ENCODE assay signal across 10 cellular contexts in the genomic region with DNA sequence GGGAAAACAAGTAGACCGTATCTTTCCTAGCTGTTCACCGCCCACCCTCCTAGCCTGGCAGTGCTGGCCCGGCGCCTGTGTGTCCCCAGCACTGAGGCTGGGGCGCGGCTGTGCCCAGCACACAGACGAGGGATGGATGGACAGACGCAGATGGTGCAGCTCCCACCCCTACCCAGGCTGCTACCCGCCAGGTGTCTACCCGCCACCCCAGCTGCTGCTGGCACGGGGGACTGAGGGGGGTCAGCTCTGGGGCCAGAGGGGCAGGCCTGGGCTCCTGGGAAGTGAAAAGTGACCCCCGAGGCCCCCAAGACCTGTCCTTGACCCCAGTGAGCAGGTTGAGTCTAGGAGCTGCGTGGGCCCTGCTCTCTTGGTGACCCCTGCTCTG. TPM values are rescaled to one million over a fixed set of nuclear protein-coding genes. Genes with fewer than 3 reads are reported as not detected.
A peak's percentile ranks its signal among the peaks of the same experiment; 100 is the strongest.
DNase-seq lines count a peak whose midpoint lies in the region; ATAC-seq, FAIRE-seq and TF ChIP-seq lines count a peak whose summit lies in the region.
"Had no signal": no experiment of that assay in that cellular context is flagged by ENCODE, and none has a peak within 500 bp of the region (broad histone marks: within the 10 kb centered on the region; RNA-seq: fewer than 3 reads in every experiment).

No MANE protein-coding gene starts in this region.

- H3K36me3 ChIP-seq in heart left ventricle (no peaks in the 10 kb centered on the region), pancreas (no peaks in the 10 kb centered on the region), BE2C (no peaks in the 10 kb centered on the region)
- H3K36me3 ChIP-seq: brain microvascular endothelial cell had no signal

- TF ChIP-seq CTCF in heart left ventricle (IDR thresholded peaks at IDR 0.05), result no peak
- no peak for TF ChIP-seq CTCF in glutamatergic neuron (IDR thresholded peaks at IDR 0.05; ENCODE audit: partially characterized antibody, unreplicated experiment)
- TF ChIP-seq CTCF in pancreas (IDR thresholded peaks at IDR 0.05), result no peak
- TF ChIP-seq CTCF in BE2C (IDR thresholded peaks at IDR 0.05; ENCODE audit: low read depth, low read length), result no peak

- 60 to 82% (median 72%) methylated on average over 3 to 13 of the region's 13 CpGs for WGBS in heart left ventricle, 4 donors
- WGBS in pancreas, 2 donors, result 58 to 59% methylated on average over 13 of the region's 13 CpGs

- H3K36me3 Mint-ChIP-seq in glutamatergic neuron (ENCODE audit: unreplicated experiment), result no peaks in the 10 kb centered on the region

- no peak for TF ChIP-seq POLR2A in heart left ventricle (IDR thresholded peaks at IDR 0.05)

- no peak for ATAC-seq in heart left ventricle
- no peak for ATAC-seq in left cardiac atrium
- ATAC-seq in pancreas, result peak in 2 of 4 donors; percentile 4
- ATAC-seq in HG02852 (IDR thresholded peaks at IDR 0.05; ENCODE audit: unreplicated experiment), result no peak

- H3K4me1 Mint-ChIP-seq in glutamatergic neuron (ENCODE audit: low read depth, unreplicated experiment), result peaks cover 20% of the 10 kb centered on the region

- DNase-seq in heart left ventricle (no peak), left cardiac atrium (no peak), glutamatergic neuron (no peak), pancreas (peak in 5 of 6 donors; percentile 40 to 67 (median 61)), cerebellar cortex (ENCODE audit: low spot score) (no peak), SIG-M5 treated with dmso at 0.1 percent for 504 hours (lab: John Stamatoyannopoulos, UW; ENCODE audit: unreplicated experiment) (no peak), BE2C (no peak)
- DNase-seq: brain microvascular endothelial cell had no signal

- H3K27me3 ChIP-seq in heart left ventricle (peaks cover 0 to 41% (median 0%) of the 10 kb centered on the region in 9 donors), pancreas (no peaks in the 10 kb centered on the region), BE2C (no peaks in the 10 kb centered on the region)
- H3K27me3 ChIP-seq: brain microvascular endothelial cell had no signal

- FAIRE-seq in pancreas (lab: Jason Lieb, UNC), result no peak

- no peaks in the 10 kb centered on the region for H3K9me3 ChIP-seq in heart left ventricle
- no peaks in the 10 kb centered on the region for H3K9me3 ChIP-seq in pancreas
- no peaks in the 10 kb centered on the region for H3K9me3 ChIP-seq in BE2C

- peak overlapping the region; percentile 96 for H3K27ac Mint-ChIP-seq in glutamatergic neuron (ENCODE audit: unreplicated experiment)

- intact Hi-C loops in heart left ventricle (cut with DNase I) (no loop called here), left cardiac atrium (cut with DNase I) (no loop called here), pancreas (cut with DNase I) (no loop called here)

- peaks cover 12% of the 10 kb centered on the region for H3K27me3 Mint-ChIP-seq in glutamatergic neuron (ENCODE audit: unreplicated experiment)

- H3K27ac ChIP-seq in heart left ventricle (peak overlapping the region; percentile 73 to 99 (median 91)), pancreas (peak overlapping the region; percentile 81 to 96 (median 92))
- H3K27ac ChIP-seq: brain microvascular endothelial cell had no signal

- H3K4me3 ChIP-seq in heart left ventricle (peak overlapping the region in 2 of 12 donors; percentile 61 to 64), pancreas (peak overlapping the region in 1 of 4 donors; percentile 76), BE2C (ENCODE audit: low read depth, low read length) (no peak overlapping the region)

- peaks cover 13% of the 10 kb centered on the region for H3K9me3 Mint-ChIP-seq in glutamatergic neuron (ENCODE audit: unreplicated experiment)

- peak overlapping the region; percentile 71 for H3K4me3 Mint-ChIP-seq in glutamatergic neuron (ENCODE audit: unreplicated experiment)

- H3K4me1 ChIP-seq in heart left ventricle (peaks cover 17 to 93% (median 76%) of the 10 kb centered on the region in 12 donors), pancreas (peaks cover 25 to 72% (median 52%) of the 10 kb centered on the region in 3 donors), BE2C (peaks cover 45% of the 10 kb centered on the region)

RNA-seq across cellular contexts. Expression of a gene that starts 2.9 kb away (rescaled TPM):
- total RNA-seq in heart left ventricle (10 to 100 TPM; 11.0 to 49.5 (median 18.8) TPM), left cardiac atrium (10 to 100 TPM; 24.9 to 66.4 TPM), glutamatergic neuron (ENCODE audit: unreplicated experiment) (56.9 TPM), pancreas (100 to 1,000 TPM in 2 of 6 donors, 10 to 100 TPM in 4; 25.4 to 138 (median 52.9) TPM)
- polyA plus RNA-seq in heart left ventricle (10 to 100 TPM in 1 of 2 donors, 1 to 10 TPM in 1; 7.0 to 13.2 TPM), pancreas (10 to 100 TPM; 53.3 to 58.7 TPM)
- 33.2 TPM for polyA plus RNA-seq in BE2C (2012; ENCODE audit: insufficient read depth, insufficient read length, low read depth)

RNA-seq across cellular contexts. Expression of a gene that starts 11.5 kb away (rescaled TPM):
- total RNA-seq in heart left ventricle, result 1 to 10 TPM in 8 of 9 donors, under 1 TPM in 1; 0.58 to 4.0 (median 1.3) TPM
- polyA plus RNA-seq in heart left ventricle, result 1 to 10 TPM in 1 of 2 donors, under 1 TPM in 1; 0.86 to 1.5 TPM
- total RNA-seq in left cardiac atrium, result 1 to 10 TPM; 2.2 to 3.0 TPM
- 38.4 TPM for total RNA-seq in glutamatergic neuron (ENCODE audit: unreplicated experiment)
- total RNA-seq in pancreas, result 10 to 100 TPM in 3 of 6 donors, 1 to 10 TPM in 3; 2.3 to 16.1 (median 10.7) TPM
- polyA plus RNA-seq in pancreas, result 10 to 100 TPM; 22.1 to 41.8 TPM
- polyA plus RNA-seq in BE2C (2012; ENCODE audit: insufficient read depth, insufficient read length, low read depth), result 0.36 TPM
- total RNA-seq: LHCN-M2 had no signal

RNA-seq across cellular contexts. Expression of a gene that starts 16.9 kb away (rescaled TPM):
- 1 to 10 TPM in 3 of 9 donors, under 1 TPM in 4, not detected in 2; 0.12 to 3.4 (median 0.60) TPM for total RNA-seq in heart left ventricle
- under 1 TPM; 0.49 to 0.53 TPM for polyA plus RNA-seq in heart left ventricle
- total RNA-seq in left cardiac atrium, result 1 to 10 TPM; 1.7 to 2.4 TPM
- total RNA-seq in glutamatergic neuron (ENCODE audit: unreplicated experiment), result 10.2 TPM
- 1 to 10 TPM; 2.4 to 9.5 (median 5.8) TPM for total RNA-seq in pancreas
- polyA plus RNA-seq in pancreas, result 10 to 100 TPM; 11.4 to 22.0 TPM
- 20.1 TPM for polyA plus RNA-seq in BE2C (2012; ENCODE audit: insufficient read depth, insufficient read length, low read depth)
- total RNA-seq: LHCN-M2 had no signal

RNA-seq across cellular contexts. Expression of a gene that starts 25.5 kb away (rescaled TPM):
- total RNA-seq in heart left ventricle, result 100 to 1,000 TPM; 112 to 208 (median 128) TPM
- 100 to 1,000 TPM; 147 to 238 TPM for polyA plus RNA-seq in heart left ventricle
- 100 to 1,000 TPM; 112 to 134 TPM for total RNA-seq in left cardiac atrium
- 98.6 TPM for total RNA-seq in glutamatergic neuron (ENCODE audit: unreplicated experiment)
- total RNA-seq in pancreas, result 10 to 100 TPM; 42.1 to 71.8 (median 49.1) TPM
- 100 to 1,000 TPM in 1 of 2 donors, 10 to 100 TPM in 1; 69.0 to 121 TPM for polyA plus RNA-seq in pancreas
- polyA plus RNA-seq in BE2C (2012; ENCODE audit: insufficient read depth, insufficient read length, low read depth), result 709 TPM

RNA-seq across cellular contexts. Expression of a gene that starts 33.4 kb away (rescaled TPM):
- total RNA-seq in heart left ventricle (10 to 100 TPM; 35.4 to 66.5 (median 50.7) TPM), left cardiac atrium (10 to 100 TPM; 56.0 to 89.0 TPM), glutamatergic neuron (ENCODE audit: unreplicated experiment) (394 TPM), pancreas (100 to 1,000 TPM in 1 of 6 donors, 10 to 100 TPM in 5; 49.2 to 124 (median 77.1) TPM)
- polyA plus RNA-seq in heart left ventricle (10 to 100 TPM; 42.3 to 87.8 TPM), pancreas (100 to 1,000 TPM; 270 to 409 TPM)
- polyA plus RNA-seq in BE2C (2012; ENCODE audit: insufficient read depth, insufficient read length, low read depth), result 491 TPM

Comparison
In these comparisons a context has a peak if more than half of its experiments do, and no peak if none do; other contexts are left out.
1. DNase-seq: peak in pancreas (5 of 6); none in heart left ventricle (0 of 5), left cardiac atrium (single experiment), glutamatergic neuron (single experiment), cerebellar cortex (single experiment), SIG-M5 treated with dmso at 0.1 percent for 504 hours (single experiment) and BE2C (single experiment).